ENCODE assay signal across 13 cellular contexts in the genomic region with DNA sequence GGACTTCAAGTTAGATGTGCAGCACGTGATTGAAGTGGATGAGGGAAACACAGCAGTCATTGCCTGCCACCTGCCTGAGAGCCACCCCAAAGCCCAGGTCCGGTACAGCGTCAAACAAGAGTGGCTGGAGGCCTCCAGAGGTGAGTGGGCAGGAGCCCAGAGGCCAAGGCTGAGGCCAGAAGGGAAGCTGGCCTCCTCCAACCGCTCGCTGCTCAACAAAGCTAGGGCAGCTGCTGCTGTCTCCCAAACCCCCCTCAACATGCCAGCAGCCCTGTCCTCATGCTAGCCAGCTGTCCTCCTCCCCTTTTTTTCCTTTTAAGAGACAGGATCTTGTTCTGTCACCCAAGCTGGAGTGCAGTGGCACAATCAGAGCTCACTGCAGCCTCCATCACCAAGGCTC. TPM values are rescaled to one million over a fixed set of nuclear protein-coding genes. Genes with fewer than 3 reads are reported as not detected.
"Had no signal": no experiment of that assay in that cellular context is flagged by ENCODE, and none has a peak within 500 bp of the region (broad histone marks: within the 10 kb centered on the region; RNA-seq: fewer than 3 reads in every experiment).

No MANE protein-coding gene starts in this region.

- DNase-seq: activated CD4-positive, alpha-beta T cell treated with anti-CD3 and anti-CD28 coated beads, Interleukin-2, amount 50 U/mL, for 4 hours; activated CD4-positive, CD25-positive, alpha-beta regulatory T cell treated with anti-CD3 and anti-CD28 coated beads, Interleukin-2, amount 50 U/mL, for 72 hours; dermis blood vessel endothelial cell; effector memory CD4-positive, alpha-beta T cell; esophagus squamous epithelium; left cardiac atrium; mesenchymal stem cell; naive thymus-derived CD8-positive, alpha-beta T cell; occipital lobe; stimulated activated naive B cell treated with anti-CD40 and anti-IgM and Interleukin-4, amounts not matched to agents 10 μg/mL and 1 μg/mL and 100 μg/mL, for 72 hours; tibial artery had no signal

- H3K4me2 ChIP-seq: hepatocyte had no signal

- H3K79me2 ChIP-seq: hepatocyte had no signal

- H3K9me3 ChIP-seq: esophagus squamous epithelium, tibial artery had no signal

- H3K27me3 ChIP-seq: cardiac muscle cell, esophagus squamous epithelium, hepatocyte, tibial artery had no signal

- H3K4me3 ChIP-seq: cardiac muscle cell, esophagus squamous epithelium, hepatocyte, tibial artery had no signal

- H3K27ac ChIP-seq: cardiac muscle cell, hepatocyte, tibial artery had no signal

- H2AFZ ChIP-seq: hepatocyte had no signal

RNA-seq across cellular contexts. Expression of gene BOC, which starts 56.9 kb away (rescaled TPM):
- total RNA-seq: naive thymus-derived CD8-positive, alpha-beta T cell had no signal
- polyA plus RNA-seq: naive thymus-derived CD8-positive, alpha-beta T cell had no signal
